ENCODE assay signal across 32 cellular contexts in the genomic region with DNA sequence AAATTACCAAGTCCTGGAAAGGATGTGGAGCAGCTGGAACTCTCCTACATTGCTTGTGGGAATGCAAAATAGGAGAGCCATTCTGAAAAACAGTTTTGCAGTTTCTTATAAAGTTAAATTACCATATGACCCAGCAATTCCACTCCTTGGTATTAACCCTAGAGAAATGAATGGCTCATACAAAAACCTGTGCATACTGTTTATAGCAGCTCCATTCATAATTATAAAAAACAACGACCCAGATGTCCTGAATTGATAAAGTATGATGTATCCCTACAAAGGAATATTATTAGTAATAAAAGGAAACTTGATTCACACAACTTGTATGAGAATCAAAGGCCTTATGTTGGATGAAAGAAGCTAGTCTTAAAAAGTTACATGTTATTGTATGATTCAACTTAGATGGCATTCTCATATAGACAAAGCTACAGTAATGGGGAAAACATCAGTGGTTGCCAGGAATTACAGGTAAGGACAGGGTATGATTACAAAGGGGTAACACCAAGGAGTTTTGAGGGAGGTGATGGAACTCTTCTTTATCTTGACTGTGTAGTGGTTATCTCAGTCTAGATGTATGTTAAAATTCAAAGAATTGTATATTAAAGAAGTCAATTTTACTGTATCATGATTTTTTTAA.
"Had no signal": no experiment of that assay in that cellular context is flagged by ENCODE, and none has a peak within 500 bp of the region (broad histone marks: within the 10 kb centered on the region; RNA-seq: fewer than 3 reads in every experiment).

No MANE protein-coding gene starts in this region.

- H3K27ac ChIP-seq: ascending aorta, cardiac muscle cell, VCaP had no signal

- H3K4me1 ChIP-seq: ascending aorta had no signal

- H3K9me3 Mint-ChIP-seq: activated T-cell treated with anti-CD3 and anti-CD28 coated beads, Interleukin-2, amount 50 U/mL, for 72 hours; T-helper 2 cell treated with Interferon-gamma antibody and Interleukin-4, amounts not matched to agents 5 μg/mL and 100 μg/mL, for 36 hours had no signal

- ATAC-seq: activated CD8-positive, alpha-beta T cell treated with anti-CD3 and anti-CD28 coated beads for 36 hours had no signal

- H3K36me3 ChIP-seq: ascending aorta, cardiac muscle cell had no signal

- H3K9me3 ChIP-seq: ascending aorta had no signal

- H3K4me1 Mint-ChIP-seq: activated B cell treated with CpG ODN at 0.5 μM for 24 hours; activated naive CD4-positive, alpha-beta T cell treated with anti-CD3 and anti-CD28 coated beads, Interleukin-2, amount 10 ng/mL, durations not matched to agents 7 days and 5 days; central memory CD8-positive, alpha-beta T cell had no signal

- DNase-seq: activated B cell treated with CpG ODN at 0.5 μM for 24 hours; activated CD4-positive, alpha-beta memory T cell treated with anti-CD3 and anti-CD28 coated beads for 36 hours; activated CD4-positive, alpha-beta T cell treated with anti-CD3 and anti-CD28 coated beads, Interleukin-2, amount 10 ng/mL, durations not matched to agents 24 days and 14 days; activated CD4-positive, alpha-beta T cell treated with anti-CD3 and anti-CD28 coated beads, Interleukin-2, amount 50 U/mL, for 1 hour; activated CD4-positive, alpha-beta T cell treated with anti-CD3 and anti-CD28 coated beads, Interleukin-2, amount 50 U/mL, for 4 hours; activated CD8-positive, alpha-beta memory T cell treated with anti-CD3 and anti-CD28 coated beads, Interleukin-2, amount 50 U/mL, for 4 hours; activated CD8-positive, alpha-beta T cell treated with anti-CD3 and anti-CD28 coated beads for 36 hours; activated effector memory CD4-positive, alpha-beta T cell treated with Interleukin-2 at 50 U/mL for 16 hours; activated gamma-delta T cell; activated naive CD4-positive, alpha-beta T cell treated with anti-CD3 and anti-CD28 coated beads, Interleukin-2, amount 10 ng/mL, durations not matched to agents 7 days and 5 days; activated naive CD4-positive, alpha-beta T cell treated with Interleukin-2 at 50 U/mL for 16 hours; activated T-cell treated with anti-CD3 and anti-CD28 coated beads for 4 hours; activated T-cell treated with anti-CD3 and anti-CD28 coated beads, Interleukin-2, amount 50 U/mL, for 1 hour; activated T-cell treated with anti-CD3 and anti-CD28 coated beads, Interleukin-2, amount 50 U/mL, for 72 hours; amygdala; anterior cingulate cortex; caudate nucleus; cortex of kidney; SW 1271; T-helper 1 cell; T-helper 2 cell; T-helper 9 cell had no signal

- H3K4me3 Mint-ChIP-seq: activated B cell treated with CpG ODN at 0.5 μM for 24 hours; activated CD4-positive, alpha-beta memory T cell treated with anti-CD3 and anti-CD28 coated beads for 36 hours; activated CD4-positive, alpha-beta T cell treated with anti-CD3 and anti-CD28 coated beads, Interleukin-2, amount 10 ng/mL, durations not matched to agents 24 days and 14 days; activated CD8-positive, alpha-beta T cell treated with anti-CD3 and anti-CD28 coated beads for 36 hours; activated naive CD4-positive, alpha-beta T cell treated with anti-CD3 and anti-CD28 coated beads, Interleukin-2, amount 10 ng/mL, durations not matched to agents 7 days and 5 days; activated naive CD8-positive, alpha-beta T cell; activated T-cell treated with anti-CD3 and anti-CD28 coated beads, Interleukin-2, amount 50 U/mL, for 72 hours; activated T-helper 1 cell treated with anti-CD3 and anti-CD28 coated beads, Interleukin-12 subunit alpha, Interleukin-12 subunit beta, Interleukin-2, Interleukin-4 antibody, amounts not matched to agents 30 ng/mL and 10 ng/mL and 1 ng/mL, durations not matched to agents 14 hours and 24 hours and 36 hours; brain; central memory CD8-positive, alpha-beta T cell; T-helper 1 cell treated with Interleukin-12 subunit alpha and Interleukin-12 subunit beta and Interleukin-4 antibody, amounts not matched to agents 30 μg/mL and 1 μg/mL, for 36 hours; T-helper 2 cell treated with Interferon-gamma antibody and Interleukin-4, amounts not matched to agents 5 μg/mL and 100 μg/mL, for 36 hours had no signal

- H3K27me3 ChIP-seq: ascending aorta, cardiac muscle cell had no signal

- H3K27me3 Mint-ChIP-seq: activated B cell treated with CpG ODN at 0.5 μM for 24 hours; activated CD4-positive, alpha-beta memory T cell treated with anti-CD3 and anti-CD28 coated beads for 36 hours; activated naive CD4-positive, alpha-beta T cell treated with anti-CD3 and anti-CD28 coated beads, Interleukin-2, amount 10 ng/mL, durations not matched to agents 7 days and 5 days had no signal

- H3K27ac Mint-ChIP-seq: activated B cell treated with CpG ODN at 0.5 μM for 24 hours; activated CD4-positive, alpha-beta memory T cell treated with anti-CD3 and anti-CD28 coated beads for 36 hours; activated CD4-positive, alpha-beta T cell treated with anti-CD3 and anti-CD28 coated beads, Interleukin-2, amount 10 ng/mL, durations not matched to agents 24 days and 14 days; activated CD8-positive, alpha-beta T cell treated with anti-CD3 and anti-CD28 coated beads for 36 hours; activated naive CD4-positive, alpha-beta T cell treated with anti-CD3 and anti-CD28 coated beads, Interleukin-2, amount 10 ng/mL, durations not matched to agents 7 days and 5 days; activated naive CD8-positive, alpha-beta T cell; activated T-cell treated with anti-CD3 and anti-CD28 coated beads, Interleukin-2, amount 50 U/mL, for 72 hours; activated T-helper 1 cell treated with anti-CD3 and anti-CD28 coated beads, Interleukin-12 subunit alpha, Interleukin-12 subunit beta, Interleukin-2, Interleukin-4 antibody, amounts not matched to agents 30 ng/mL and 10 ng/mL and 1 ng/mL, durations not matched to agents 14 hours and 24 hours and 36 hours; activated T-helper 2 cell treated with anti-CD3 and anti-CD28 coated beads, Interferon-gamma antibody, Interleukin-2, Interleukin-4, amounts not matched to agents 10 μg/mL and 5 μg/mL and 100 μg/mL, durations not matched to agents 14 hours and 24 hours and 36 hours; brain; T-helper 1 cell treated with Interleukin-12 subunit alpha and Interleukin-12 subunit beta and Interleukin-4 antibody, amounts not matched to agents 30 μg/mL and 1 μg/mL, for 36 hours; T-helper 2 cell treated with Interferon-gamma antibody and Interleukin-4, amounts not matched to agents 5 μg/mL and 100 μg/mL, for 36 hours had no signal

- H3K4me3 ChIP-seq: ascending aorta, cardiac muscle cell had no signal
